34 cellular contexts compared by ENCODE assay signal in genomic region chr10:124492266-124492665, GRCh38. TPM values are rescaled to one million over a fixed set of nuclear protein-coding genes. Genes with fewer than 3 reads are reported as not detected.
"Had no signal": no experiment of that assay in that cellular context is flagged by ENCODE, and none has a peak within 500 bp of the region (broad histone marks: within the 10 kb centered on the region; RNA-seq: fewer than 3 reads in every experiment).

No MANE protein-coding gene starts in this region.

- H3K27ac Mint-ChIP-seq: activated B cell treated with CpG ODN at 0.5 μM for 24 hours; activated CD4-positive, alpha-beta memory T cell treated with anti-CD3 and anti-CD28 coated beads for 36 hours; activated CD8-positive, alpha-beta T cell treated with anti-CD3 and anti-CD28 coated beads for 36 hours; activated naive CD8-positive, alpha-beta T cell treated with anti-CD3 and anti-CD28 coated beads for 36 hours; activated T-cell treated with anti-CD3 and anti-CD28 coated beads, Interleukin-2, amount 50 U/mL, for 24 hours; activated T-helper 2 cell treated with anti-CD3 and anti-CD28 coated beads, Interferon-gamma antibody, Interleukin-2, Interleukin-4, amounts not matched to agents 10 μg/mL and 5 μg/mL and 100 μg/mL, durations not matched to agents 14 hours and 24 hours and 36 hours; T-helper 1 cell treated with Interleukin-12 subunit alpha and Interleukin-12 subunit beta and Interleukin-4 antibody, amounts not matched to agents 30 μg/mL and 1 μg/mL, for 36 hours; T-helper 2 cell treated with Interferon-gamma antibody and Interleukin-4, amounts not matched to agents 5 μg/mL and 100 μg/mL, for 36 hours had no signal

- DNase-seq: activated B cell treated with CpG ODN at 0.5 μM for 24 hours; activated CD4-positive, alpha-beta memory T cell treated with anti-CD3 and anti-CD28 coated beads for 36 hours; activated CD4-positive, alpha-beta T cell treated with anti-CD3 and anti-CD28 coated beads for 4 hours; activated CD4-positive, alpha-beta T cell treated with anti-CD3 and anti-CD28 coated beads, Interleukin-2, amount 10 ng/mL, durations not matched to agents 24 days and 14 days; activated CD4-positive, alpha-beta T cell treated with anti-CD3 and anti-CD28 coated beads, Interleukin-2, amount 50 U/mL, for 1 hour; activated CD4-positive, alpha-beta T cell treated with anti-CD3 and anti-CD28 coated beads, Interleukin-2, amount 50 U/mL, for 4 hours; activated CD4-positive, CD25-positive, alpha-beta regulatory T cell treated with anti-CD3 and anti-CD28 coated beads, Interleukin-2, amount 50 U/mL, for 72 hours; activated CD8-positive, alpha-beta memory T cell treated with anti-CD3 and anti-CD28 coated beads, Interleukin-2, amount 50 U/mL, for 48 hours; activated CD8-positive, alpha-beta T cell treated with anti-CD3 and anti-CD28 coated beads for 36 hours; activated effector memory CD4-positive, alpha-beta T cell treated with Interleukin-2 at 50 U/mL for 16 hours; activated gamma-delta T cell; activated naive CD4-positive, alpha-beta T cell treated with anti-CD3 and anti-CD28 coated beads, Interleukin-2, amount 50 U/mL, for 16 hours; activated naive CD4-positive, alpha-beta T cell treated with Interleukin-2 at 50 U/mL for 16 hours; activated naive CD8-positive, alpha-beta T cell treated with anti-CD3 and anti-CD28 coated beads for 36 hours; activated T-cell treated with anti-CD3 and anti-CD28 coated beads, Interleukin-2, amount 50 U/mL, for 24 hours; activated T-cell treated with anti-CD3 and anti-CD28 coated beads, Interleukin-2, amount 50 U/mL, for 48 hours; adrenal gland; amniotic stem cell; body of pancreas; brain microvascular endothelial cell; central memory CD4-positive, alpha-beta T cell; T-helper 1 cell; T-helper 2 cell; T-helper 9 cell had no signal

- H3K27me3 ChIP-seq: adrenal gland, body of pancreas, brain microvascular endothelial cell, breast epithelium had no signal

- H3K4me1 ChIP-seq: adrenal gland, body of pancreas, breast epithelium had no signal

- ATAC-seq: activated CD8-positive, alpha-beta T cell treated with anti-CD3 and anti-CD28 coated beads for 36 hours; activated naive CD4-positive, alpha-beta T cell treated with anti-CD3 and anti-CD28 coated beads, Interleukin-2, amount 50 U/mL, for 72 hours; body of pancreas had no signal

- H3K27me3 Mint-ChIP-seq: activated B cell treated with CpG ODN at 0.5 μM for 24 hours; activated CD4-positive, alpha-beta memory T cell treated with anti-CD3 and anti-CD28 coated beads for 36 hours; activated CD4-positive, alpha-beta T cell treated with anti-CD3 and anti-CD28 coated beads, Interleukin-2, amount 10 ng/mL, durations not matched to agents 24 days and 14 days; activated CD8-positive, alpha-beta T cell treated with anti-CD3 and anti-CD28 coated beads for 36 hours; activated naive CD8-positive, alpha-beta T cell treated with anti-CD3 and anti-CD28 coated beads for 36 hours; activated T-cell treated with anti-CD3 and anti-CD28 coated beads, Interleukin-2, amount 50 U/mL, for 24 hours had no signal

- H3K9me3 Mint-ChIP-seq: activated CD4-positive, alpha-beta T cell treated with anti-CD3 and anti-CD28 coated beads, Interleukin-2, amount 10 ng/mL, durations not matched to agents 24 days and 14 days; activated naive CD8-positive, alpha-beta T cell treated with anti-CD3 and anti-CD28 coated beads for 36 hours had no signal

- H3K36me3 ChIP-seq: adrenal gland, brain microvascular endothelial cell, breast epithelium had no signal

- H3K4me3 Mint-ChIP-seq: activated B cell treated with CpG ODN at 0.5 μM for 24 hours; activated CD4-positive, alpha-beta memory T cell treated with anti-CD3 and anti-CD28 coated beads for 36 hours; activated CD4-positive, alpha-beta T cell treated with anti-CD3 and anti-CD28 coated beads, Interleukin-2, amount 10 ng/mL, durations not matched to agents 24 days and 14 days; activated CD8-positive, alpha-beta T cell treated with anti-CD3 and anti-CD28 coated beads for 36 hours; activated naive CD8-positive, alpha-beta T cell treated with anti-CD3 and anti-CD28 coated beads for 36 hours; activated T-cell treated with anti-CD3 and anti-CD28 coated beads, Interleukin-2, amount 50 U/mL, for 24 hours; T-helper 1 cell treated with Interleukin-12 subunit alpha and Interleukin-12 subunit beta and Interleukin-4 antibody, amounts not matched to agents 30 μg/mL and 1 μg/mL, for 36 hours; T-helper 2 cell treated with Interferon-gamma antibody and Interleukin-4, amounts not matched to agents 5 μg/mL and 100 μg/mL, for 36 hours had no signal

- H3K9me3 ChIP-seq: adrenal gland, body of pancreas, breast epithelium had no signal

- H3K27ac ChIP-seq: adrenal gland, body of pancreas, brain microvascular endothelial cell, breast epithelium, VCaP had no signal

- H3K4me3 ChIP-seq: adrenal gland, body of pancreas, breast epithelium had no signal

RNA-seq across cellular contexts. Expression of gene NKX1-2, which starts 42.4 kb away (rescaled TPM):
- total RNA-seq: activated B cell treated with CpG ODN at 0.5 μM for 24 hours; activated CD4-positive, alpha-beta memory T cell treated with anti-CD3 and anti-CD28 coated beads for 36 hours; activated CD4-positive, alpha-beta T cell treated with anti-CD3 and anti-CD28 coated beads, Interleukin-2, amount 10 ng/mL, durations not matched to agents 24 days and 14 days; activated CD8-positive, alpha-beta memory T cell treated with anti-CD3 and anti-CD28 coated beads for 36 hours; activated CD8-positive, alpha-beta T cell treated with anti-CD3 and anti-CD28 coated beads for 36 hours; activated naive CD4-positive, alpha-beta T cell treated with anti-CD3 and anti-CD28 coated beads, Interleukin-2, amount 50 U/mL, for 72 hours; activated naive CD8-positive, alpha-beta T cell treated with anti-CD3 and anti-CD28 coated beads for 36 hours; activated T-helper 2 cell treated with anti-CD3 and anti-CD28 coated beads, Interferon-gamma antibody, Interleukin-2, Interleukin-4, amounts not matched to agents 10 μg/mL and 5 μg/mL and 100 μg/mL, durations not matched to agents 14 hours and 24 hours and 36 hours; adrenal gland; aorta; astrocyte; body of pancreas; cardiac septum had no signal
- polyA plus RNA-seq: adrenal gland, aorta had no signal
